In the genomic region with DNA sequence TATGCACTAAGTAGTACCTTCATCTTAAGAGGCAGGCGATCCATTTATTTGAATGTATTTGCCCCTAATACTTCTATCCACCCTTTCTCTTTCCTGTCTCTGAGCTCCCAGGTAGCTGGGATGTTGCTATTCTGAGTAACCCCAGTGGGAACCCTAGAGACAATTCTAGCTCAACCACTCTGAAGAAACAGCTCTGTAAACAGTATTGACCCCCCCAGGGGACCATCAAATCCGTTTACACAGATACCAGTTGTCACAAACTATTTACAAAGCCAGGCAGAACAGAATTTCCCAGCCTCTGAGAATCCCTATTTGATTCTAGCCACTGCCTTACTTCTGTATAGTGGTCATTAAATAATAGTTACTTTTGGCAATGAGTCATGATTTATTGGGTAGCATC, we compare ENCODE assay signal across 14 cellular contexts.
"Had no signal": no experiment of that assay in that cellular context is flagged by ENCODE, and none has a peak within 500 bp of the region (broad histone marks: within the 10 kb centered on the region; RNA-seq: fewer than 3 reads in every experiment).

No MANE protein-coding gene starts in this region.

- H3K36me3 ChIP-seq: cardiac muscle cell, ovary, upper lobe of left lung had no signal

- H3K4me1 ChIP-seq: foreskin keratinocyte, upper lobe of left lung had no signal

- H3K4me3 Mint-ChIP-seq: activated naive CD4-positive, alpha-beta T cell treated with anti-CD3 and anti-CD28 coated beads, Interleukin-2, amount 10 ng/mL, durations not matched to agents 7 days and 5 days; neural crest cell; stimulated activated naive CD8-positive, alpha-beta T cell treated with anti-CD3 and anti-CD28 coated beads, Interleukin-15, Interleukin-2, amounts not matched to agents 100 ng/mL and 50 ng/mL, for 24 hours had no signal

- DNase-seq: activated CD4-positive, alpha-beta T cell treated with anti-CD3 and anti-CD28 coated beads, Interleukin-2, amount 50 U/mL, for 1 hour; activated naive CD4-positive, alpha-beta T cell treated with anti-CD3 and anti-CD28 coated beads, Interleukin-2, amount 10 ng/mL, durations not matched to agents 7 days and 5 days; foreskin keratinocyte; head of caudate nucleus; islet precursor cell; left ventricle myocardium superior; ovary; stimulated activated CD4-positive, alpha-beta T cell treated with anti-CD3 and anti-CD28 coated beads, Interleukin-4, amount 100 ng/mL, for 1 hour; stimulated activated CD8-positive, alpha-beta memory T cell treated with anti-CD3 and anti-CD28 coated beads, Interleukin-4, amount 100 ng/mL, for 48 hours; upper lobe of left lung had no signal

- H3K27me3 Mint-ChIP-seq: activated naive CD4-positive, alpha-beta T cell treated with anti-CD3 and anti-CD28 coated beads, Interleukin-2, amount 10 ng/mL, durations not matched to agents 7 days and 5 days; stimulated activated naive CD8-positive, alpha-beta T cell treated with anti-CD3 and anti-CD28 coated beads, Interleukin-15, Interleukin-2, amounts not matched to agents 100 ng/mL and 50 ng/mL, for 24 hours had no signal

- H3K27me3 ChIP-seq: cardiac muscle cell, foreskin keratinocyte, ovary, upper lobe of left lung had no signal

- H3K4me1 Mint-ChIP-seq: activated naive CD4-positive, alpha-beta T cell treated with anti-CD3 and anti-CD28 coated beads, Interleukin-2, amount 10 ng/mL, durations not matched to agents 7 days and 5 days had no signal

- H3K4me3 ChIP-seq: cardiac muscle cell, ovary, upper lobe of left lung had no signal

- H3K9me3 ChIP-seq: ovary, upper lobe of left lung had no signal

- H3K36me3 Mint-ChIP-seq: activated naive CD4-positive, alpha-beta T cell treated with anti-CD3 and anti-CD28 coated beads, Interleukin-2, amount 10 ng/mL, durations not matched to agents 7 days and 5 days had no signal

- H3K9me3 Mint-ChIP-seq: activated naive CD4-positive, alpha-beta T cell treated with anti-CD3 and anti-CD28 coated beads, Interleukin-2, amount 10 ng/mL, durations not matched to agents 7 days and 5 days; activated T-helper 2 cell treated with anti-CD3 and anti-CD28 coated beads, Interferon-gamma antibody, Interleukin-2, Interleukin-4, amounts not matched to agents 10 μg/mL and 5 μg/mL and 100 μg/mL, durations not matched to agents 14 hours and 24 hours and 36 hours; neural crest cell had no signal

- H3K27ac Mint-ChIP-seq: activated naive CD4-positive, alpha-beta T cell treated with anti-CD3 and anti-CD28 coated beads, Interleukin-2, amount 10 ng/mL, durations not matched to agents 7 days and 5 days; activated T-helper 2 cell treated with anti-CD3 and anti-CD28 coated beads, Interferon-gamma antibody, Interleukin-2, Interleukin-4, amounts not matched to agents 10 μg/mL and 5 μg/mL and 100 μg/mL, durations not matched to agents 14 hours and 24 hours and 36 hours; stimulated activated naive CD8-positive, alpha-beta T cell treated with anti-CD3 and anti-CD28 coated beads, Interleukin-15, Interleukin-2, amounts not matched to agents 100 ng/mL and 50 ng/mL, for 24 hours had no signal
